In genomic region chr10:178208-178607, GRCh38 we compare ENCODE assay signal across 8 cellular contexts. TPM values are rescaled to one million over a fixed set of nuclear protein-coding genes. Genes with fewer than 3 reads are reported as not detected.
DNase-seq lines count a peak whose midpoint lies in the region; ATAC-seq and TF ChIP-seq lines count a peak whose summit lies in the region.

No MANE protein-coding gene starts in this region.

- peaks cover 9% of the 10 kb centered on the region for H3K4me1 ChIP-seq in DOHH2 (ENCODE audit: control insufficient read depth, low read length)
- H3K4me1 ChIP-seq in neuronal stem cell (ENCODE audit: control insufficient read depth in 2 of 2, insufficient read depth in 1 of 2, low read depth in 1 of 2, low read length in 2 of 2), result no peaks in the 10 kb centered on the region

- H3K4me3 ChIP-seq in DOHH2 (ENCODE audit: low read length), result no peak overlapping the region
- H3K4me3 ChIP-seq in neuronal stem cell (ENCODE audit: low read length in 2 of 2), result no peak overlapping the region

- H3K36me3 Mint-ChIP-seq in nephron (ENCODE audit: low read depth) (peaks cover 40% of the 10 kb centered on the region), mesothelial cell of epicardium (peaks cover 16% of the 10 kb centered on the region)

- H3K9me2 ChIP-seq in DOHH2 (replicated peaks; ENCODE audit: control insufficient read depth, low read length), result no peaks in the 10 kb centered on the region

- ATAC-seq in GM21515 (IDR thresholded peaks at IDR 0.05; ENCODE audit: unreplicated experiment), result no peak

- peaks cover 2% of the 10 kb centered on the region for H3K9me3 Mint-ChIP-seq in nephron
- peaks cover 6% of the 10 kb centered on the region for H3K9me3 Mint-ChIP-seq in mesothelial cell of epicardium

- H2BK12ac ChIP-seq in neuronal stem cell (ENCODE audit: low read length), result no peak overlapping the region

- no peak overlapping the region for H3K9ac ChIP-seq in neuronal stem cell (ENCODE audit: low read depth, low read length, poor library complexity)

- H4K8ac ChIP-seq in neuronal stem cell (ENCODE audit: low read depth, low read length), result no peak overlapping the region

- H4K91ac ChIP-seq in neuronal stem cell (ENCODE audit: low read depth, low read length, poor library complexity), result no peak overlapping the region

- no peaks in the 10 kb centered on the region for H3F3A ChIP-seq in DOHH2 (ENCODE audit: control insufficient read depth, insufficient read depth)

- WGBS in neuronal stem cell (ENCODE audit: extremely low coverage in 2 of 2, insufficient read length in 2 of 2, insufficient replicate concordance in 1 of 2), 2 donors, result no CpG with 5 or more reads among the region's 2 CpGs

- H3K23ac ChIP-seq in neuronal stem cell (ENCODE audit: low read depth, low read length, poor library complexity), result no peak overlapping the region

- DNase-seq in M059J (ENCODE audit: low read depth) (peak; percentile 25), cerebellar cortex (ENCODE audit: low spot score) (peak; percentile 59), mesothelial cell of epicardium (ENCODE audit: low spot score in 2 of 2, unreplicated experiment in 2 of 2) (no peak), neuronal stem cell (ENCODE audit: low spot score) (no peak)
- DNase-seq in activated CD4-positive, alpha-beta T cell treated with anti-CD3 and anti-CD28 coated beads for 1 hour, result no peak

- H2AK5ac ChIP-seq in neuronal stem cell (ENCODE audit: low read depth, low read length), result no peak overlapping the region

- H4K20me1 ChIP-seq in DOHH2 (ENCODE audit: control insufficient read depth, insufficient read depth, low read depth, low read length), result no peaks in the 10 kb centered on the region

- peaks cover 1% of the 10 kb centered on the region for H3K79me1 ChIP-seq in neuronal stem cell (ENCODE audit: low read depth, low read length)

- no peak overlapping the region for H3K18ac ChIP-seq in neuronal stem cell (ENCODE audit: low read length)

- H3K4me3 Mint-ChIP-seq in nephron (no peak overlapping the region), mesothelial cell of epicardium (no peak overlapping the region)

- H2AFZ ChIP-seq in neuronal stem cell (ENCODE audit: low read length), result no peak overlapping the region

- H3K4me2 ChIP-seq in DOHH2 (ENCODE audit: low read length) (no peak overlapping the region), neuronal stem cell (ENCODE audit: insufficient read depth, low read length, poor library complexity, severe bottlenecking) (no peak overlapping the region)

- no peak overlapping the region for H2BK15ac ChIP-seq in neuronal stem cell (ENCODE audit: low read length)

- H3K27ac Mint-ChIP-seq in nephron (no peak overlapping the region), mesothelial cell of epicardium (no peak overlapping the region)

- TF ChIP-seq CTCF in DOHH2 (IDR thresholded peaks at IDR 0.05; ENCODE audit: low read depth, low read length, poor library complexity, severe bottlenecking), result peak; percentile 50
- peak; percentile 22 to 47 (median 26) for TF ChIP-seq CTCF in nephron (IDR thresholded peaks at IDR 0.05; ENCODE audit: unreplicated experiment in 3 of 3)
- no peak for TF ChIP-seq CTCF in mesothelial cell of epicardium (IDR thresholded peaks at IDR 0.05; ENCODE audit: unreplicated experiment)

- no peak overlapping the region for H3K4ac ChIP-seq in neuronal stem cell (ENCODE audit: low read length)

- H3K27ac ChIP-seq in DOHH2 (ENCODE audit: low read depth, low read length), result no peak overlapping the region
- H3K27ac ChIP-seq in neuronal stem cell (replicated peaks; ENCODE audit: low read length), result no peak overlapping the region

- H3K9me3 ChIP-seq in DOHH2 (ENCODE audit: control insufficient read depth, insufficient read depth, low read length) (no peaks in the 10 kb centered on the region), neuronal stem cell (replicated peaks in 1 of 2; ENCODE audit: control insufficient read depth in 2 of 2, insufficient read depth in 1 of 2, low read depth in 1 of 2, low read length in 2 of 2) (peaks cover 0 to 2% of the 10 kb centered on the region in 2 donors)

- no peak overlapping the region for H2BK5ac ChIP-seq in neuronal stem cell (ENCODE audit: low read length)

- H3K14ac ChIP-seq in neuronal stem cell (ENCODE audit: low read length), result no peak overlapping the region

- no peaks in the 10 kb centered on the region for H3K4me1 Mint-ChIP-seq in nephron
- H3K4me1 Mint-ChIP-seq in mesothelial cell of epicardium, result no peaks in the 10 kb centered on the region

- peaks cover 21% of the 10 kb centered on the region for H3K27me3 ChIP-seq in DOHH2 (ENCODE audit: control insufficient read depth, low read length)
- H3K27me3 ChIP-seq in neuronal stem cell (ENCODE audit: control insufficient read depth in 3 of 3, insufficient read depth in 3 of 3, low read depth in 1 of 3, low read length in 3 of 3), result no peaks in the 10 kb centered on the region

- H3K27me3 Mint-ChIP-seq in nephron (ENCODE audit: low read depth) (no peaks in the 10 kb centered on the region), mesothelial cell of epicardium (ENCODE audit: low read depth) (no peaks in the 10 kb centered on the region)

- H3K36me3 ChIP-seq in DOHH2 (ENCODE audit: control insufficient read depth, low read length) (no peaks in the 10 kb centered on the region), neuronal stem cell (replicated peaks in 1 of 2; ENCODE audit: control insufficient read depth in 2 of 2, insufficient read depth in 2 of 2, low read length in 2 of 2) (peaks cover 4 to 40% of the 10 kb centered on the region in 2 donors)

- no peaks in the 10 kb centered on the region for H3K79me2 ChIP-seq in DOHH2 (ENCODE audit: control insufficient read depth, low read length)

- no peak overlapping the region for H2BK120ac ChIP-seq in neuronal stem cell (ENCODE audit: low read depth, low read length)

RNA-seq across cellular contexts. Expression of gene ZMYND11, which starts 43.0 kb away (rescaled TPM):
- total RNA-seq in M059J (2014; rRNA removed; shearing (Covaris generic)), result 14.7 and 20.3 TPM in 2 replicates
- total RNA-seq in mesothelial cell of epicardium, result 64.1 to 69.2 TPM (median 64.9 TPM) in 3 replicates
- polyA plus RNA-seq in neuronal stem cell (2013, experiment 1 of 2), result 28.9 TPM
- 28.5 TPM for polyA plus RNA-seq in neuronal stem cell (2013, experiment 2 of 2)

Comparison
In these comparisons a context has a peak if more than half of its experiments do, and no peak if none do; other contexts are left out.
1. DNase-seq: peak in M059J (single experiment) and cerebellar cortex (single experiment); none in mesothelial cell of epicardium (0 of 2), neuronal stem cell (single experiment) and activated CD4-positive, alpha-beta T cell treated with anti-CD3 and anti-CD28 coated beads for 1 hour (single experiment).